9 cellular contexts compared by ENCODE assay signal in genomic region chr19:41009700-41010235, GRCh38. TPM values are rescaled to one million over a fixed set of nuclear protein-coding genes. Genes with fewer than 3 reads are reported as not detected.
"Had no signal": no experiment of that assay in that cellular context is flagged by ENCODE, and none has a peak within 500 bp of the region (broad histone marks: within the 10 kb centered on the region; RNA-seq: fewer than 3 reads in every experiment).

No MANE protein-coding gene starts in this region.

- H3K9ac ChIP-seq: GM23248 had no signal

- H3K4me3 ChIP-seq: GM23248 had no signal

- H2AFZ ChIP-seq: GM23248 had no signal

- FAIRE-seq: H54 had no signal

- H3K4me3 Mint-ChIP-seq: H9 had no signal

- H3K27ac ChIP-seq: GM23248, HL-60 had no signal

- DNase-seq: GM23248, GOT3, H9, HCEC 1CT, IMR-90, KBM-7 had no signal

RNA-seq across cellular contexts. Expression of gene CYP2B6, which starts 18.7 kb away (rescaled TPM):
- total RNA-seq: GM23248, HT1080, IMR-90 had no signal
- polyA plus RNA-seq: GM23248, IMR-90 had no signal
